ENCODE assay signal across 1 cellular context in genomic region chr16:30558789-30559377, GRCh38.
A peak's percentile ranks its signal among the peaks of the same experiment; 100 is the strongest.
TF ChIP-seq lines count a peak whose summit lies in the region.

No MANE protein-coding gene starts in this region.

TF ChIP-seq in HepG2, 621 proteins besides CTCF, POLR2A, EP300 and RAD21 (continues in another document):
- no peak for TF ChIP-seq MYPOP (CRISPR knock-in tag; IDR thresholded peaks at IDR 0.05)
- no peak for TF ChIP-seq PAXIP1 (CRISPR knock-in tag; conservative IDR thresholded peaks at IDR 0.05)
- no peak for TF ChIP-seq MLXIP (CRISPR knock-in tag; IDR thresholded peaks at IDR 0.05; ENCODE audit: borderline replicate concordance)
- TF ChIP-seq ZNF34 (CRISPR knock-in tag; IDR thresholded peaks at IDR 0.05; ENCODE audit: borderline replicate concordance) = no peak
- peak; percentile 96 for TF ChIP-seq ZMYM2 (CRISPR knock-in tag; IDR thresholded peaks at IDR 0.05)
- TF ChIP-seq ZNF280B (CRISPR knock-in tag; IDR thresholded peaks at IDR 0.05; ENCODE audit: borderline replicate concordance) = no peak
- no peak for TF ChIP-seq FOSL1 (CRISPR knock-in tag; IDR thresholded peaks at IDR 0.05; ENCODE audit: borderline replicate concordance)
- TF ChIP-seq TFDP2 (CRISPR knock-in tag; IDR thresholded peaks at IDR 0.05) = no peak
- no peak for TF ChIP-seq ZNF33B (CRISPR knock-in tag; IDR thresholded peaks at IDR 0.05)
- TF ChIP-seq ZNF431 (CRISPR knock-in tag; IDR thresholded peaks at IDR 0.05; ENCODE audit: borderline replicate concordance, low read depth) = no peak
- TF ChIP-seq ZMAT5 (CRISPR knock-in tag; IDR thresholded peaks at IDR 0.05; ENCODE audit: borderline replicate concordance, low read depth) = no peak
- no peak for TF ChIP-seq ZNF510 (CRISPR knock-in tag; IDR thresholded peaks at IDR 0.05; ENCODE audit: low read depth)
- no peak for TF ChIP-seq ZNF678 (CRISPR knock-in tag; IDR thresholded peaks at IDR 0.05)
- no peak for TF ChIP-seq ZNF710 (CRISPR knock-in tag; IDR thresholded peaks at IDR 0.05; ENCODE audit: borderline replicate concordance)
- peak; percentile 93; the same call in 1 of the 2 replicates for TF ChIP-seq CHD4 (IDR thresholded peaks at IDR 0.05; ENCODE audit: borderline replicate concordance, low read length)
- no peak for TF ChIP-seq ZNF784 (CRISPR knock-in tag; IDR thresholded peaks at IDR 0.05; ENCODE audit: borderline replicate concordance)
- TF ChIP-seq ZNF12 (CRISPR knock-in tag; IDR thresholded peaks at IDR 0.05) = no peak
- no peak for TF ChIP-seq ZNF530 (CRISPR knock-in tag; IDR thresholded peaks at IDR 0.05; ENCODE audit: low read depth)
- TF ChIP-seq MTF2 (CRISPR knock-in tag; IDR thresholded peaks at IDR 0.05; ENCODE audit: borderline replicate concordance) = no peak
- no peak for TF ChIP-seq ZNF274 (CRISPR knock-in tag; IDR thresholded peaks at IDR 0.05)
- no peak for TF ChIP-seq ZHX1 (CRISPR knock-in tag; IDR thresholded peaks at IDR 0.05; ENCODE audit: low read depth)
- 0 out of 2 replicates have a peak, but pooled peaks have one; percentile 28 for TF ChIP-seq ZNF350 (CRISPR knock-in tag; IDR thresholded peaks at IDR 0.05; ENCODE audit: borderline replicate concordance, low read depth)
- TF ChIP-seq SAFB2 (CRISPR knock-in tag; IDR thresholded peaks at IDR 0.05; ENCODE audit: borderline replicate concordance, low read depth) = no peak
- no peak for TF ChIP-seq EEA1 (CRISPR knock-in tag; IDR thresholded peaks at IDR 0.05; ENCODE audit: borderline replicate concordance)
- no peak for TF ChIP-seq CREB3 (CRISPR knock-in tag; IDR thresholded peaks at IDR 0.05)
- no peak for TF ChIP-seq NPAS2 (CRISPR knock-in tag; IDR thresholded peaks at IDR 0.05; ENCODE audit: borderline replicate concordance)
- TF ChIP-seq KAT7 (CRISPR knock-in tag; IDR thresholded peaks at IDR 0.05; ENCODE audit: borderline replicate concordance) = no peak
- TF ChIP-seq DPF2 (CRISPR knock-in tag; IDR thresholded peaks at IDR 0.05; ENCODE audit: borderline replicate concordance, low read depth) = 0 out of 2 replicates have a peak, but pooled peaks have one; percentile 31
- TF ChIP-seq NFKB2 (CRISPR knock-in tag; IDR thresholded peaks at IDR 0.05; ENCODE audit: borderline replicate concordance) = no peak
- TF ChIP-seq ZNF446 (CRISPR knock-in tag; IDR thresholded peaks at IDR 0.05) = no peak
- TF ChIP-seq ZNF160 (CRISPR knock-in tag; IDR thresholded peaks at IDR 0.05) = no peak; the same call in 1 of the 2 replicates
- no peak for TF ChIP-seq ZNF501 (CRISPR knock-in tag; IDR thresholded peaks at IDR 0.05)
- TF ChIP-seq HDAC2 (CRISPR knock-in tag; IDR thresholded peaks at IDR 0.05) = 0 out of 2 replicates have a peak, but pooled peaks have one; percentile 12
- no peak for TF ChIP-seq ZNF232 (CRISPR knock-in tag; IDR thresholded peaks at IDR 0.05; ENCODE audit: borderline replicate concordance)
- TF ChIP-seq MTA3 (CRISPR knock-in tag; IDR thresholded peaks at IDR 0.05) = no peak
- no peak for TF ChIP-seq RFX3 (CRISPR knock-in tag; IDR thresholded peaks at IDR 0.05)
- no peak for TF ChIP-seq ZNF414 (CRISPR knock-in tag; IDR thresholded peaks at IDR 0.05)
- TF ChIP-seq ZNF512 (CRISPR knock-in tag; IDR thresholded peaks at IDR 0.05) = peak; percentile 70; the same call in 1 of the 2 replicates
- no peak for TF ChIP-seq FOXK1 (CRISPR knock-in tag; IDR thresholded peaks at IDR 0.05; ENCODE audit: borderline replicate concordance, low read depth)
- TF ChIP-seq SRF (IDR thresholded peaks at IDR 0.05; ENCODE audit: low read depth, low read length) = no peak
